In the genomic region with DNA sequence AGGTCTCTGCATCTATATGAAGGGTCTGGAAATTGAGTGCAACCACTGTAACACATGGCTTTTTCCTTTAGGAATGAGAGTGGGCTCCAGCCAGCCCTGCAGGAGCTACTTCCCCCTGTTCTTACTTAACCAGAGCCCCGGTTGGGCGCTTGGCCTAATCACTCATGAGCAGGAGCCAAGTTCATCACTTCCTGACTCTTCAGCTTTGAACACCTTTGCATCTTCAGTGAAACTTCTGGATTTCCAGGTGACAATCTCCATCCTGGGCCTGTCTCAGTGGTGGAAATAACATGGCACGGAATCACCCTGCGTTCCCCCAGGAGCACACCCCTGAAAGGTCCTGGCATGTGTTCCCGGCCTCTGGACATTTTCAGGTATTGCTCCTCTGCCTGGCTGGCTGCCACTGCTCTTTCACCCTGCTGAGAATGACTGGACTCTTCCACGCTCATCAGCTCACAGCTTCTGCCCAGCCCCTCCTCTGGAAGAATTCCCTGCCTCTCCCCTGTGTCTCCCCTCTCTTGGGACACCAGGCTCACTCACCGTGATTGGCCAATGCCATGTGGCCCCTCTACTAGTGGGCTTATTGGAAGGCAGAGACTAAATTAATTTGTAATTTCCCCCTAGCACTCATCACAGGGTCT, we compare ENCODE assay signal across 17 cellular contexts.
"Had no signal": no experiment of that assay in that cellular context is flagged by ENCODE, and none has a peak within 500 bp of the region (broad histone marks: within the 10 kb centered on the region; RNA-seq: fewer than 3 reads in every experiment).

No MANE protein-coding gene starts in this region.

- H3K27me3 ChIP-seq: brain microvascular endothelial cell, heart left ventricle, neural progenitor cell, upper lobe of left lung had no signal

- H2AFZ ChIP-seq: neural progenitor cell had no signal

- H3K4me2 ChIP-seq: neural progenitor cell had no signal

- H3K27ac ChIP-seq: brain microvascular endothelial cell, neural progenitor cell, thoracic aorta, upper lobe of left lung had no signal

- ATAC-seq: activated CD4-positive, alpha-beta T cell treated with anti-CD3 and anti-CD28 coated beads for 36 hours; activated naive CD4-positive, alpha-beta T cell treated with anti-CD3 and anti-CD28 coated beads, Interleukin-2, amount 50 U/mL, for 72 hours; activated T-helper 17 cell treated with anti-CD3 and anti-CD28 coated beads, Interleukin-2, amount 50 U/mL, for 72 hours; naive thymus-derived CD8-positive, alpha-beta T cell had no signal

- H3K9me3 ChIP-seq: heart left ventricle, thoracic aorta, upper lobe of left lung had no signal

- H3K36me3 ChIP-seq: brain microvascular endothelial cell, heart left ventricle, neural progenitor cell, thoracic aorta, upper lobe of left lung had no signal

- H3K9ac ChIP-seq: neural progenitor cell had no signal

- H3K4me3 ChIP-seq: heart left ventricle, neural progenitor cell, thoracic aorta, upper lobe of left lung had no signal

- H3K4me1 ChIP-seq: neural progenitor cell had no signal

- DNase-seq: activated B cell treated with CpG ODN at 0.5 μM for 24 hours; activated CD4-positive, alpha-beta memory T cell treated with anti-CD3 and anti-CD28 coated beads for 36 hours; activated CD4-positive, alpha-beta T cell treated with anti-CD3 and anti-CD28 coated beads for 36 hours; activated T-cell treated with anti-CD3 and anti-CD28 coated beads, Interleukin-2, amount 50 U/mL, for 1 hour; brain microvascular endothelial cell; endodermal cell; mammary epithelial cell; naive thymus-derived CD8-positive, alpha-beta T cell; stimulated activated CD4-positive, alpha-beta T cell treated with anti-CD3 and anti-CD28 coated beads, Interleukin-4, amount 100 ng/mL, for 24 hours; stimulated activated naive CD4-positive, alpha-beta T cell treated with Interleukin-2 at 50 U/mL for 16 hours; T1000; upper lobe of left lung had no signal
